ENCODE assay signal across 9 cellular contexts in genomic region chr10:128069351-128070051, GRCh38. TPM values are rescaled to one million over a fixed set of nuclear protein-coding genes. Genes with fewer than 3 reads are reported as not detected.
DNase-seq lines count a peak whose midpoint lies in the region; ATAC-seq and TF ChIP-seq lines count a peak whose summit lies in the region.
"Had no signal": no experiment of that assay in that cellular context is flagged by ENCODE, and none has a peak within 500 bp of the region (broad histone marks: within the 10 kb centered on the region; RNA-seq: fewer than 3 reads in every experiment).

No MANE protein-coding gene starts in this region.

- peaks cover 34 to 90% (median 38%) of the 10 kb centered on the region in 3 donors for H3K36me3 Mint-ChIP-seq in CD8-positive, alpha-beta memory T cell
- H3K36me3 Mint-ChIP-seq in activated T-cell treated with anti-CD3 and anti-CD28 coated beads, Interleukin-2, amount 50 U/mL, for 72 hours (ENCODE audit: insufficient read depth in 2 of 2) = peaks cover 19 to 36% of the 10 kb centered on the region in 2 donors

- CTCF ChIA-PET in CD8-positive, alpha-beta memory T cell (lab: Charles Lee) = interaction anchor here (0.6 to 11.1 kb wide), 31 partner anchors 9 to 163 kb away, joined by 3 to 242 read pairs (median 4); partner anchors contain the start of gene PTPRE
- CTCF ChIA-PET in IMR-90 (lab: Yijun Ruan, JAX) = interaction anchor here (0.6 to 1.6 kb wide), 12 partner anchors 9 to 1244 kb away, joined by 3 to 17 read pairs (median 4); no protein-coding TSS in a partner anchor

- dilution Hi-C loops in IMR-90 (cut with HindIII; ENCODE audit: low sequenced_read_pairs, unreplicated experiment) = no loop called here

- H3K4me1 Mint-ChIP-seq in CD8-positive, alpha-beta memory T cell = peaks cover 44 to 51% (median 45%) of the 10 kb centered on the region in 3 donors
- H3K4me1 Mint-ChIP-seq in activated T-cell treated with anti-CD3 and anti-CD28 coated beads, Interleukin-2, amount 50 U/mL, for 72 hours (ENCODE audit: low read depth) = peaks cover 31% of the 10 kb centered on the region

- peak; percentile 81 for TF ChIP-seq RAD21 in IMR-90 (IDR thresholded peaks at IDR 0.05; ENCODE audit: low read length)

- WGBS in IMR-90 (ENCODE audit: extremely low coverage in 2 of 2, insufficient read length in 1 of 2), 2 experiments = 75% methylated on average over 13 of the region's 28 CpGs; no CpG with 5 or more reads in 1 of the 2 experiments
- WGBS in thyroid gland, 2 donors = 36 to 41% methylated on average over 21 to 27 of the region's 28 CpGs

- H3K36me3 ChIP-seq in CD8-positive, alpha-beta memory T cell (ENCODE audit: insufficient read depth, low read length) = peaks cover 67% of the 10 kb centered on the region
- H3K36me3 ChIP-seq in IMR-90 (ENCODE audit: control insufficient read depth, insufficient read depth, low read length) (no peaks in the 10 kb centered on the region), Peyer's patch (peaks cover 0 to 90% (median 0%) of the 10 kb centered on the region in 3 donors), thyroid gland (no peaks in the 10 kb centered on the region)

- no peaks in the 10 kb centered on the region for H3K9me3 Mint-ChIP-seq in CD8-positive, alpha-beta memory T cell
- peaks cover 3% of the 10 kb centered on the region in 2 donors for H3K9me3 Mint-ChIP-seq in activated T-cell treated with anti-CD3 and anti-CD28 coated beads, Interleukin-2, amount 50 U/mL, for 72 hours
- H3K9me3 Mint-ChIP-seq: activated naive CD4-positive, alpha-beta T cell treated with anti-CD3 and anti-CD28 coated beads, Interleukin-2, amount 50 U/mL, for 24 hours had no signal

- no peaks in the 10 kb centered on the region for H3K27me3 Mint-ChIP-seq in CD8-positive, alpha-beta memory T cell
- no peaks in the 10 kb centered on the region for H3K27me3 Mint-ChIP-seq in activated T-cell treated with anti-CD3 and anti-CD28 coated beads, Interleukin-2, amount 50 U/mL, for 72 hours (ENCODE audit: low read depth)
- H3K27me3 Mint-ChIP-seq: activated naive CD4-positive, alpha-beta T cell treated with anti-CD3 and anti-CD28 coated beads, Interleukin-2, amount 50 U/mL, for 24 hours had no signal

- H2AK9ac ChIP-seq in IMR-90 (replicated peaks; ENCODE audit: low read depth, low read length, poor library complexity) = peak overlapping the region; percentile 23

- intact Hi-C loops in IMR-90 (cut with micrococcal nuclease) = loop anchor here (1.0 to 2.0 kb wide), 3 partner anchors 34 to 162 kb away; partner anchors contain the start of gene PTPRE
- intact Hi-C loops in thyroid gland (cut with DNase I) = no loop called here

- no peak overlapping the region for H2BK15ac ChIP-seq in IMR-90 (ENCODE audit: low read depth, low read length)

- H4K20me1 ChIP-seq in IMR-90 (ENCODE audit: insufficient read depth, low read length) = no peaks in the 10 kb centered on the region

- no peak overlapping the region for H3K4me3 ChIP-seq in CD8-positive, alpha-beta memory T cell (ENCODE audit: low read length)
- no peak overlapping the region for H3K4me3 ChIP-seq in IMR-90 (ENCODE audit: insufficient read depth, low read depth, low read length)
- H3K4me3 ChIP-seq in Peyer's patch = no peak overlapping the region
- no peak overlapping the region for H3K4me3 ChIP-seq in thyroid gland (replicated peaks in 1 of 3)

- H3K18ac ChIP-seq in IMR-90 (ENCODE audit: low read depth, low read length) = no peak overlapping the region

- H2BK20ac ChIP-seq in IMR-90 (ENCODE audit: low read depth, low read length) = no peak overlapping the region

- H4K8ac ChIP-seq in IMR-90 (ENCODE audit: low read depth in 2 of 2, low read length in 2 of 2) = no peak overlapping the region

- H3K4me3 Mint-ChIP-seq in CD8-positive, alpha-beta memory T cell = peak overlapping the region in 2 of 7 donors; percentile 11 to 44
- H3K4me3 Mint-ChIP-seq in activated T-cell treated with anti-CD3 and anti-CD28 coated beads, Interleukin-2, amount 50 U/mL, for 72 hours = no peak overlapping the region
- H3K4me3 Mint-ChIP-seq: activated naive CD4-positive, alpha-beta T cell treated with anti-CD3 and anti-CD28 coated beads, Interleukin-2, amount 50 U/mL, for 24 hours had no signal

- H3K56ac ChIP-seq in IMR-90 (ENCODE audit: extremely low read depth, insufficient read depth, low read length) = no peak overlapping the region

- H3K14ac ChIP-seq in IMR-90 (replicated peaks; ENCODE audit: low read depth, low read length) = no peak overlapping the region

- DNase-seq in CD8-positive, alpha-beta memory T cell = peak; percentile 67 to 84 (median 68)
- peak; percentile 66 for DNase-seq in IMR-90
- peak; percentile 62 to 84 (median 84) for DNase-seq in Peyer's patch
- DNase-seq in activated T-cell treated with anti-CD3 and anti-CD28 coated beads, Interleukin-2, amount 50 U/mL, for 72 hours = peak; percentile 78 to 81
- peak; percentile 73 for DNase-seq in fibroblast of peridontal ligament (ENCODE audit: extremely low read depth)
- DNase-seq in non-pigmented ciliary epithelial cell (ENCODE audit: low read depth) = peak; percentile 24
- peak; percentile 55 to 74 for DNase-seq in thyroid gland

- no peaks in the 10 kb centered on the region for H3K9me1 ChIP-seq in IMR-90 (ENCODE audit: insufficient read depth, low read length)

- H4K5ac ChIP-seq in IMR-90 (ENCODE audit: low read depth, low read length) = no peak overlapping the region

- peak overlapping the region in 7 of 8 donors; percentile 9 to 88 (median 76) for H3K27ac Mint-ChIP-seq in CD8-positive, alpha-beta memory T cell
- H3K27ac Mint-ChIP-seq in activated T-cell treated with anti-CD3 and anti-CD28 coated beads, Interleukin-2, amount 50 U/mL, for 72 hours = no peak overlapping the region
- H3K27ac Mint-ChIP-seq: activated naive CD4-positive, alpha-beta T cell treated with anti-CD3 and anti-CD28 coated beads, Interleukin-2, amount 50 U/mL, for 24 hours had no signal

- no peak overlapping the region for H2BK120ac ChIP-seq in IMR-90 (ENCODE audit: low read depth, low read length)

- in situ Hi-C loops in IMR-90 (cut with MboI; ENCODE audit: low sequenced_read_pairs) = loop anchor here (5.0 kb wide), 1 partner anchor 83 kb away; no protein-coding TSS in a partner anchor

- no peaks in the 10 kb centered on the region for H3K9me3 ChIP-seq in CD8-positive, alpha-beta memory T cell (ENCODE audit: low read length)
- H3K9me3 ChIP-seq in IMR-90 (ENCODE audit: control insufficient read depth, insufficient read depth, low read length) = no peaks in the 10 kb centered on the region
- no peaks in the 10 kb centered on the region for H3K9me3 ChIP-seq in Peyer's patch
- no peaks in the 10 kb centered on the region for H3K9me3 ChIP-seq in thyroid gland

- POLR2A ChIA-PET in CD8-positive, alpha-beta memory T cell (lab: Charles Lee) = interaction anchor here (1.1 to 1.2 kb wide), 2 partner anchors 22 to 34 kb away, joined by 6 to 15 read pairs; no protein-coding TSS in a partner anchor
- POLR2A ChIA-PET in IMR-90 (lab: Charles Lee; ENCODE audit: unreplicated experiment) = no interaction called here

- H4K91ac ChIP-seq in IMR-90 (ENCODE audit: insufficient read depth, low read depth, low read length) = no peak overlapping the region

- TF ChIP-seq POLR2A in IMR-90 (IDR thresholded peaks at IDR 0.05; ENCODE audit: low read depth, low read length) (no peak), Peyer's patch (IDR thresholded peaks at IDR 0.05) (no peak), thyroid gland (IDR thresholded peaks at IDR 0.05) (no peak)

- ATAC-seq in GM19467 (IDR thresholded peaks at IDR 0.05; ENCODE audit: unreplicated experiment) = peak; percentile 33
- peak; percentile 89 for ATAC-seq in IMR-90 (ENCODE audit: low read depth)
- peak; percentile 26 to 37 for ATAC-seq in activated T-cell treated with anti-CD3 and anti-CD28 coated beads, Interleukin-2, amount 50 U/mL, for 72 hours (replicated peaks in 1 of 2)

- H2AK5ac ChIP-seq in IMR-90 (ENCODE audit: low read depth, low read length) = no peak overlapping the region; the same call in 1 of the 2 replicates

- TF ChIP-seq CTCF in IMR-90 (conservative IDR thresholded peaks at IDR 0.05; ENCODE audit: low read depth, low read length) = peak; percentile 89
- peak; percentile 73 to 95 (median 87) for TF ChIP-seq CTCF in Peyer's patch (IDR thresholded peaks at IDR 0.05)
- TF ChIP-seq CTCF in thyroid gland (IDR thresholded peaks at IDR 0.05) = peak; percentile 68 to 83 (median 82)

- H3K9ac ChIP-seq in IMR-90 (ENCODE audit: low read depth, low read length) = no peak overlapping the region

- H3K23ac ChIP-seq in IMR-90 (ENCODE audit: low read depth, low read length) = no peak overlapping the region

- no peaks in the 10 kb centered on the region for H3K79me1 ChIP-seq in IMR-90 (ENCODE audit: low read depth in 1 of 2, low read length in 2 of 2)

- no peaks in the 10 kb centered on the region for H3K27me3 ChIP-seq in CD8-positive, alpha-beta memory T cell (ENCODE audit: insufficient read depth, low read length, poor library complexity, severe bottlenecking)
- H3K27me3 ChIP-seq in IMR-90 (ENCODE audit: control insufficient read depth, insufficient read depth, low read length) (no peaks in the 10 kb centered on the region; the same call in 1 of the 2 replicates), Peyer's patch (no peaks in the 10 kb centered on the region), thyroid gland (no peaks in the 10 kb centered on the region)

- peak overlapping the region; percentile 80 for H2AFZ ChIP-seq in IMR-90 (replicated peaks; ENCODE audit: low read length, poor library complexity)

- H3K4me2 ChIP-seq in IMR-90 (ENCODE audit: low read depth, low read length) = no peak overlapping the region

- no peak overlapping the region for H3K27ac ChIP-seq in CD8-positive, alpha-beta memory T cell (ENCODE audit: low read depth, low read length)
- H3K27ac ChIP-seq in IMR-90 (ENCODE audit: insufficient read depth, low read length) (no peak overlapping the region), Peyer's patch (no peak overlapping the region), thyroid gland (no peak overlapping the region)

- BruUV-seq in IMR-90 (replicated peaks; lab: Mats Ljungman, UMichigan) = no TSS peak

- no peak overlapping the region for H3K4ac ChIP-seq in IMR-90 (ENCODE audit: low read depth, low read length)

- H2BK5ac ChIP-seq in IMR-90 (ENCODE audit: low read depth, low read length, poor library complexity, severe bottlenecking) = no peak overlapping the region

- peaks cover 25% of the 10 kb centered on the region for H3K4me1 ChIP-seq in CD8-positive, alpha-beta memory T cell (ENCODE audit: insufficient read depth, low read length)
- H3K4me1 ChIP-seq in IMR-90 (ENCODE audit: control insufficient read depth, insufficient read depth, low read length) = peaks cover 3% of the 10 kb centered on the region
- H3K4me1 ChIP-seq in Peyer's patch = peaks cover 0 to 17% (median 11%) of the 10 kb centered on the region in 4 donors
- no peaks in the 10 kb centered on the region for H3K4me1 ChIP-seq in thyroid gland

RNA-seq across cellular contexts. Expression of gene MKI67, which starts 56.7 kb away (rescaled TPM):
- total RNA-seq in CD8-positive, alpha-beta memory T cell = 100 to 1,000 TPM; 113 to 136 TPM
- 0.70 TPM for polyA plus RNA-seq in CD8-positive, alpha-beta memory T cell
- total RNA-seq in IMR-90 (2012; rRNA removed) (36.4 and 39.2 TPM in 2 replicates), Peyer's patch (10 to 100 TPM; 11.9 to 74.3 (median 18.9) TPM), thyroid gland (1 to 10 TPM in 2 of 4 donors, under 1 TPM in 2; 0.24 to 1.9 (median 0.76) TPM)
- 13.0 and 13.5 TPM in 2 replicates for polyA plus RNA-seq in IMR-90 (2012; rRNA removed)
- 2.6 and 4.3 TPM in 2 replicates for polyA plus RNA-seq in IMR-90 (2012; cell fraction: cytosol; rRNA removed)
- polyA plus RNA-seq in IMR-90 (2012; cell fraction: nucleus; rRNA removed; ENCODE audit: low replicate concordance) = 3.8 and 11.3 TPM in 2 replicates
- 100 to 1,000 TPM; 217 to 249 TPM for total RNA-seq in activated T-cell treated with anti-CD3 and anti-CD28 coated beads, Interleukin-2, amount 50 U/mL, for 72 hours

Comparison
In these comparisons a context has a peak if more than half of its experiments do, and no peak if none do; other contexts are left out.
1. DNase-seq: peak in every context shown above with its lines; median percentile 84 in Peyer's patch; 80 in activated T-cell treated with anti-CD3 and anti-CD28 coated beads, Interleukin-2, amount 50 U/mL, for 72 hours; 73 in fibroblast of peridontal ligament; 68 in CD8-positive, alpha-beta memory T cell; 66 in IMR-90; 64 in thyroid gland; 24 in non-pigmented ciliary epithelial cell.
2. ATAC-seq: peak in every context shown above with its lines; median percentile 89 in IMR-90; 33 in GM19467; 32 in activated T-cell treated with anti-CD3 and anti-CD28 coated beads, Interleukin-2, amount 50 U/mL, for 72 hours.
3. RNA of gene MKI67, which starts 56.7 kb away (total RNA-seq): 217 to 249 TPM in activated T-cell treated with anti-CD3 and anti-CD28 coated beads, Interleukin-2, amount 50 U/mL, for 72 hours, 113 to 136 TPM in CD8-positive, alpha-beta memory T cell, 36.4 to 39.2 TPM in IMR-90 and 11.9 to 74.3 TPM in Peyer's patch; 0.24 to 1.9 TPM in thyroid gland; every median in the first group is over 4 times any median in the second.
4. Peak in every context shown above with its lines, with median percentiles within 50 percentile points of each other: CTCF ChIP-seq.